1 cellular context compared by ENCODE assay signal in the genomic region with DNA sequence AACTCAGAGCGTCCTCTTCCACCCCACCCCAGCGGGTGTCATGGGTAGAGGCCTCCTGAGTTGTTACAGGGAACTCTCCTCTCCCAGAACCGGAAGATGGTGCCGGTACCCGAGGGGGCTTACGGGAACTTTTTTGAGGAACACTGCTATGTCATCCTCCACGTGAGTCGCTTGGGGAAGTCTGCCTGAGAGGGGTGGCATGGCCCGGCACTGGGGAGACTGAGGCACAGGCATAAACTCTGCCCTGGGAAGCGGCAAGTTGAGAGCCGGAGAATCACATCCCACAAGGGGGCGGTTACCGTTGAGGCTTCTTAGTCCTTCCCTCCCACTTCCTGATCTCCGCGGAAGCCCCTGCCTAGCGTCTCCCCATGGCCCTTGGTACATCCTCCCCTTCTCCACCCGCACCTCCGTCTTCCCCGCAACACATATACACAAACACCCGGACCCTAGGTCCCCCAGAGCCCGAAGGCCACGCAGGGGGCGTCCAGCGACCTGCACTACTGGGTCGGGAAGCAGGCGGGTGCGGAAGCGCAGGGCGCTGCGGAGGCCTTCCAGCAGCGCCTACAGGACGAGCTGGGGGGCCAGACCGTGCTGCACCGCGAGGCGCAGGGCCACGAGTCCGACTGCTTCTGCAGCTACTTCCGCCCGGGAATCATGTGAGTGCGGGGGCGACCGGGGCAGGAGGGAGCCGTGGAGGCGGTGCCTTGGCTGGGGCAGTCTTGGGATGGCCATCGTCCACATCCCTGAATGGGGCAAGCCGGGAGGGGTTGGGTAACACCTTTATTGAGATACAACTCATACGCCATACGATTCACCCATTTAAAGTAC.
TF ChIP-seq lines count a peak whose summit lies in the region.

No MANE protein-coding gene starts in this region.

TF ChIP-seq in K562, 482 proteins besides CTCF, POLR2A, EP300 and RAD21 (continued from another document and continues in another):
- TF ChIP-seq ZNF609 (CRISPR knock-in tag; IDR thresholded peaks at IDR 0.05; ENCODE audit: borderline replicate concordance) (peak; percentile 97), NR3C1 (CRISPR knock-in tag; IDR thresholded peaks at IDR 0.05) (no peak), ZNF695 (CRISPR knock-in tag; IDR thresholded peaks at IDR 0.05) (0 out of 2 replicates have a peak, but pooled peaks have one; percentile 17), CCAR2 (IDR thresholded peaks at IDR 0.05; ENCODE audit: low read depth, low read length) (no peak), MECOM (CRISPR knock-in tag; IDR thresholded peaks at IDR 0.05) (peak; percentile 64; the same call in 1 of the 2 replicates), ZNF232 (CRISPR knock-in tag; IDR thresholded peaks at IDR 0.05) (no peak; the same call in 1 of the 2 replicates), NR2F6 (CRISPR knock-in tag; IDR thresholded peaks at IDR 0.05) (no peak), KLF16 (IDR thresholded peaks at IDR 0.05) (no peak), GABPB1 (CRISPR knock-in tag; IDR thresholded peaks at IDR 0.05) (peak; percentile 95), TSC22D4 (tag; IDR thresholded peaks at IDR 0.05) (no peak), ZNF778 (CRISPR knock-in tag; IDR thresholded peaks at IDR 0.05) (no peak), ZNF263 (CRISPR knock-in tag; IDR thresholded peaks at IDR 0.05; ENCODE audit: borderline replicate concordance) (0 out of 2 replicates have a peak, but pooled peaks have one; percentile 30), TCF7L2 (IDR thresholded peaks at IDR 0.05; ENCODE audit: low read depth, low read length) (no peak), BCOR (IDR thresholded peaks at IDR 0.05) (peak; percentile 75; the same call in 1 of the 2 replicates), NFIX (CRISPR knock-in tag; IDR thresholded peaks at IDR 0.05; ENCODE audit: low read depth) (no peak), CBX3 (IDR thresholded peaks at IDR 0.05; ENCODE audit: borderline replicate concordance in 1 of 2, low read length in 2 of 2) (peak in 1 of 2 experiments; percentile 76; a peak in 2 of 3 replicates), ZNF324 (CRISPR knock-in tag; IDR thresholded peaks at IDR 0.05) (no peak), RFX1 (IDR thresholded peaks at IDR 0.05) (no peak), TCF7 (IDR thresholded peaks at IDR 0.05; ENCODE audit: borderline replicate concordance) (no peak), HBP1 (CRISPR knock-in tag; IDR thresholded peaks at IDR 0.05) (peak; percentile 86; the same call in 1 of the 2 replicates), SRSF3 (IDR thresholded peaks at IDR 0.05; ENCODE audit: insufficient read depth, low read length) (no peak), SMAD4 (CRISPR knock-in tag; conservative IDR thresholded peaks at IDR 0.05) (peak; percentile 66), C11orf30 (IDR thresholded peaks at IDR 0.05; ENCODE audit: low read depth) (no peak), ARID2 (IDR thresholded peaks at IDR 0.05) (0 out of 2 replicates have a peak, but pooled peaks have one; percentile 23), TCF15 (CRISPR knock-in tag; IDR thresholded peaks at IDR 0.05) (no peak), MTA1 (IDR thresholded peaks at IDR 0.05; ENCODE audit: borderline replicate concordance) (peak; percentile 53; the same call in 1 of the 2 replicates), ZC3H4 (CRISPR knock-in tag; IDR thresholded peaks at IDR 0.05; ENCODE audit: borderline replicate concordance) (no peak), RB1 (IDR thresholded peaks at IDR 0.05; ENCODE audit: low read depth) (peak; percentile 78), CHCHD3 (CRISPR knock-in tag; IDR thresholded peaks at IDR 0.05) (peak; percentile 12; the same call in 1 of the 2 replicates), SFPQ (IDR thresholded peaks at IDR 0.05; ENCODE audit: low read depth, low read length) (no peak), RHOXF2B (CRISPR knock-in tag; conservative IDR thresholded peaks at IDR 0.05) (no peak), MCM2 (IDR thresholded peaks at IDR 0.05; ENCODE audit: low read depth) (no peak), HNRNPUL1 (IDR thresholded peaks at IDR 0.05; ENCODE audit: low read length) (no peak), MNT (conservative IDR thresholded peaks at IDR 0.05) (no peak), POLR3A (IDR thresholded peaks at IDR 0.05; ENCODE audit: borderline replicate concordance, extremely low read depth, insufficient read depth, insufficient read length) (no peak), ZNF121 (CRISPR knock-in tag; conservative IDR thresholded peaks at IDR 0.05) (0 out of 2 replicates have a peak, but pooled peaks have one; percentile 11), GABPB2 (CRISPR knock-in tag; conservative IDR thresholded peaks at IDR 0.05) (no peak), CEBPG (CRISPR knock-in tag; IDR thresholded peaks at IDR 0.05) (no peak), CEBPG (tag; conservative IDR thresholded peaks at IDR 0.05 in 1 of 2, IDR thresholded peaks at IDR 0.05 in 1 of 2) (peak in 1 of 2 experiments; percentile 70; a peak in 2 of 4 replicates), MCM5 (IDR thresholded peaks at IDR 0.05; ENCODE audit: low read depth) (no peak), TFAM (CRISPR knock-in tag; conservative IDR thresholded peaks at IDR 0.05) (no peak)
- TF ChIP-seq, protein P1, sequence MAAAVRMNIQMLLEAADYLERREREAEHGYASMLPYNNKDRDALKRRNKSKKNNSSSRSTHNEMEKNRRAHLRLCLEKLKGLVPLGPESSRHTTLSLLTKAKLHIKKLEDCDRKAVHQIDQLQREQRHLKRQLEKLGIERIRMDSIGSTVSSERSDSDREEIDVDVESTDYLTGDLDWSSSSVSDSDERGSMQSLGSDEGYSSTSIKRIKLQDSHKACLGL (CRISPR knock-in tag; IDR thresholded peaks at IDR 0.05; ENCODE audit: borderline replicate concordance, poor library complexity, severe bottlenecking): peak; percentile 48
- TF ChIP-seq, protein P2, sequence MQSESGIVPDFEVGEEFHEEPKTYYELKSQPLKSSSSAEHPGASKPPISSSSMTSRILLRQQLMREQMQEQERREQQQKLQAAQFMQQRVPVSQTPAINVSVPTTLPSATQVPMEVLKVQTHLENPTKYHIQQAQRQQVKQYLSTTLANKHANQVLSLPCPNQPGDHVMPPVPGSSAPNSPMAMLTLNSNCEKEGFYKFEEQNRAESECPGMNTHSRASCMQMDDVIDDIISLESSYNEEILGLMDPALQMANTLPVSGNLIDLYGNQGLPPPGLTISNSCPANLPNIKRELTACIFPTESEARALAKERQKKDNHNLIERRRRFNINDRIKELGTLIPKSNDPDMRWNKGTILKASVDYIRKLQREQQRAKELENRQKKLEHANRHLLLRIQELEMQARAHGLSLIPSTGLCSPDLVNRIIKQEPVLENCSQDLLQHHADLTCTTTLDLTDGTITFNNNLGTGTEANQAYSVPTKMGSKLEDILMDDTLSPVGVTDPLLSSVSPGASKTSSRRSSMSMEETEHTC (IDR thresholded peaks at IDR 0.05): peak; percentile 99
- TF ChIP-seq, protein P3, sequence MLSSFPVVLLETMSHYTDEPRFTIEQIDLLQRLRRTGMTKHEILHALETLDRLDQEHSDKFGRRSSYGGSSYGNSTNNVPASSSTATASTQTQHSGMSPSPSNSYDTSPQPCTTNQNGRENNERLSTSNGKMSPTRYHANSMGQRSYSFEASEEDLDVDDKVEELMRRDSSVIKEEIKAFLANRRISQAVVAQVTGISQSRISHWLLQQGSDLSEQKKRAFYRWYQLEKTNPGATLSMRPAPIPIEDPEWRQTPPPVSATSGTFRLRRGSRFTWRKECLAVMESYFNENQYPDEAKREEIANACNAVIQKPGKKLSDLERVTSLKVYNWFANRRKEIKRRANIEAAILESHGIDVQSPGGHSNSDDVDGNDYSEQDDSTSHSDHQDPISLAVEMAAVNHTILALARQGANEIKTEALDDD (IDR thresholded peaks at IDR 0.05): no peak
- TF ChIP-seq, protein P4, sequence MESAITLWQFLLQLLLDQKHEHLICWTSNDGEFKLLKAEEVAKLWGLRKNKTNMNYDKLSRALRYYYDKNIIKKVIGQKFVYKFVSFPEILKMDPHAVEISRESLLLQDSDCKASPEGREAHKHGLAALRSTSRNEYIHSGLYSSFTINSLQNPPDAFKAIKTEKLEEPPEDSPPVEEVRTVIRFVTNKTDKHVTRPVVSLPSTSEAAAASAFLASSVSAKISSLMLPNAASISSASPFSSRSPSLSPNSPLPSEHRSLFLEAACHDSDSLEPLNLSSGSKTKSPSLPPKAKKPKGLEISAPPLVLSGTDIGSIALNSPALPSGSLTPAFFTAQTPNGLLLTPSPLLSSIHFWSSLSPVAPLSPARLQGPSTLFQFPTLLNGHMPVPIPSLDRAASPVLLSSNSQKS (CRISPR knock-in tag; IDR thresholded peaks at IDR 0.05): no peak; the same call in 1 of the 2 replicates
- TF ChIP-seq, protein P5, sequence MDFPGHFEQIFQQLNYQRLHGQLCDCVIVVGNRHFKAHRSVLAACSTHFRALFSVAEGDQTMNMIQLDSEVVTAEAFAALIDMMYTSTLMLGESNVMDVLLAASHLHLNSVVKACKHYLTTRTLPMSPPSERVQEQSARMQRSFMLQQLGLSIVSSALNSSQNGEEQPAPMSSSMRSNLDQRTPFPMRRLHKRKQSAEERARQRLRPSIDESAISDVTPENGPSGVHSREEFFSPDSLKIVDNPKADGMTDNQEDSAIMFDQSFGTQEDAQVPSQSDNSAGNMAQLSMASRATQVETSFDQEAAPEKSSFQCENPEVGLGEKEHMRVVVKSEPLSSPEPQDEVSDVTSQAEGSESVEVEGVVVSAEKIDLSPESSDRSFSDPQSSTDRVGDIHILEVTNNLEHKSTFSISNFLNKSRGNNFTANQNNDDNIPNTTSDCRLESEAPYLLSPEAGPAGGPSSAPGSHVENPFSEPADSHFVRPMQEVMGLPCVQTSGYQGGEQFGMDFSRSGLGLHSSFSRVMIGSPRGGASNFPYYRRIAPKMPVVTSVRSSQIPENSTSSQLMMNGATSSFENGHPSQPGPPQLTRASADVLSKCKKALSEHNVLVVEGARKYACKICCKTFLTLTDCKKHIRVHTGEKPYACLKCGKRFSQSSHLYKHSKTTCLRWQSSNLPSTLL (IDR thresholded peaks at IDR 0.05): no peak
